In genomic region chr17:30708241-30709078, GRCh38 we compare ENCODE assay signal across 8 cellular contexts.
DNase-seq lines count a peak whose midpoint lies in the region; ATAC-seq and TF ChIP-seq lines count a peak whose summit lies in the region.
"Not testable (repeated sequence)": the region's sequence is repeated elsewhere in the genome, so short reads cannot be mapped to it uniquely, and the experiment has no call there.

No MANE protein-coding gene starts in this region.

- not testable (repeated sequence) for H3K4me2 ChIP-seq in neural cell (ENCODE audit: low read length)

- H4K20me1 ChIP-seq in neural cell (ENCODE audit: insufficient read depth) = peaks cover 11% of the 10 kb centered on the region

- not testable (repeated sequence) for H3K36me3 ChIP-seq in neural cell (ENCODE audit: insufficient read depth, low read length)

- not testable (repeated sequence) for H3F3A ChIP-seq in neural cell (ENCODE audit: insufficient read depth, low read length, poor library complexity, severe bottlenecking)

- H3K27ac ChIP-seq in neural cell (ENCODE audit: low read length) = peak overlapping the region; percentile 98

- H3K27ac Mint-ChIP-seq in stimulated activated effector memory CD8-positive, alpha-beta T cell treated with anti-CD3 and anti-CD28 coated beads, Interleukin-12 subunit alpha, Interleukin-12 subunit beta, amount 100 ng/mL, for 72 hours = peak overlapping the region; percentile 94

- peak; percentile 78 for DNase-seq in DMS153 treated with DMSO at 0.1 percent for 48 hours (lab: John Stamatoyannopoulos, UW; ENCODE audit: unreplicated experiment)
- peak; percentile 92 for DNase-seq in NCI-H2171 (lab: John Stamatoyannopoulos, UW)
- peak; percentile 65 for DNase-seq in T-helper 9 cell
- peak; percentile 89 for DNase-seq in amniotic stem cell (lab: John Stamatoyannopoulos, UW)
- peak; percentile 75 to 96 (median 91) for DNase-seq in head of caudate nucleus
- DNase-seq in stimulated activated effector memory CD8-positive, alpha-beta T cell treated with anti-CD3 and anti-CD28 coated beads, Interleukin-12 subunit alpha, Interleukin-12 subunit beta, amount 100 ng/mL, for 72 hours (ENCODE audit: low spot score in 2 of 2) = peak; percentile 64 to 82

- not testable (repeated sequence) for TF ChIP-seq CTCF in neural cell (IDR thresholded peaks at IDR 0.05; ENCODE audit: poor library complexity, severe bottlenecking)

- H3K4me3 Mint-ChIP-seq in stimulated activated effector memory CD8-positive, alpha-beta T cell treated with anti-CD3 and anti-CD28 coated beads, Interleukin-12 subunit alpha, Interleukin-12 subunit beta, amount 100 ng/mL, for 72 hours = peak overlapping the region; percentile 97

- peak overlapping the region; percentile 30 for H2AFZ ChIP-seq in neural cell (ENCODE audit: low read depth, low read length)

- TF ChIP-seq RAD21 in neural cell (conservative IDR thresholded peaks at IDR 0.05) = peak; percentile 30

- peak overlapping the region; percentile 68 for H3K4me3 ChIP-seq in neural cell (ENCODE audit: low read length)

- H3K9me3 ChIP-seq in neural cell (ENCODE audit: low read length) = not testable (repeated sequence)

- H3K27me3 ChIP-seq in neural cell (ENCODE audit: insufficient read depth, low read depth, low read length) = not testable (repeated sequence)

- peak; percentile 54 for TF ChIP-seq EP300 in neural cell (conservative IDR thresholded peaks at IDR 0.05; ENCODE audit: poor library complexity, severe bottlenecking)

- peak; percentile 52 for ATAC-seq in HG02852 (IDR thresholded peaks at IDR 0.05; ENCODE audit: unreplicated experiment)
- peak; percentile 73 for ATAC-seq in stimulated activated effector memory CD8-positive, alpha-beta T cell treated with anti-CD3 and anti-CD28 coated beads, Interleukin-12 subunit alpha, Interleukin-12 subunit beta, amount 100 ng/mL, for 72 hours

- intact Hi-C loops in head of caudate nucleus (cut with DNase I) = not testable (repeated sequence)

- peaks cover 43% of the 10 kb centered on the region for H3K4me1 Mint-ChIP-seq in stimulated activated effector memory CD8-positive, alpha-beta T cell treated with anti-CD3 and anti-CD28 coated beads, Interleukin-12 subunit alpha, Interleukin-12 subunit beta, amount 100 ng/mL, for 72 hours

- peaks cover 25% of the 10 kb centered on the region for H3K79me2 ChIP-seq in neural cell (replicated peaks; ENCODE audit: insufficient read depth, low read length)

- H3K36me3 Mint-ChIP-seq in stimulated activated effector memory CD8-positive, alpha-beta T cell treated with anti-CD3 and anti-CD28 coated beads, Interleukin-12 subunit alpha, Interleukin-12 subunit beta, amount 100 ng/mL, for 72 hours = not testable (repeated sequence)

- H3K9ac ChIP-seq in neural cell (ENCODE audit: low read length) = peak overlapping the region; percentile 88

- not testable (repeated sequence) for H3K9me3 Mint-ChIP-seq in stimulated activated effector memory CD8-positive, alpha-beta T cell treated with anti-CD3 and anti-CD28 coated beads, Interleukin-12 subunit alpha, Interleukin-12 subunit beta, amount 100 ng/mL, for 72 hours

- not testable (repeated sequence) for H3K9me2 ChIP-seq in neural cell (ENCODE audit: insufficient read depth, low read length)

TF ChIP-seq in neural cell, 6 proteins besides CTCF, POLR2A, EP300 and RAD21:
- TF ChIP-seq MXI1 (conservative IDR thresholded peaks at IDR 0.05; ENCODE audit: poor library complexity, severe bottlenecking) (peak; percentile 21), POLR2AphosphoS5 (IDR thresholded peaks at IDR 0.05) (peak; percentile 73), TAF1 (IDR thresholded peaks at IDR 0.05; ENCODE audit: low read depth) (peak; percentile 70), REST (IDR thresholded peaks at IDR 0.05; ENCODE audit: borderline replicate concordance) (peak; percentile 91)
TF ChIP-seq in neural cell: peak in this region for 4; not testable (repeated sequence) for 2.

Comparison
In these comparisons a context has a peak if more than half of its experiments do, and no peak if none do; other contexts are left out.
1. Peak in every context shown above with its lines: DNase-seq, ATAC-seq, H3K4me3 ChIP-seq and H3K27ac ChIP-seq.